9 cellular contexts compared by ENCODE assay signal in genomic region chr16:14302031-14302398, GRCh38.
DNase-seq lines count a peak whose midpoint lies in the region; ATAC-seq and TF ChIP-seq lines count a peak whose summit lies in the region.
"Had no signal": no experiment of that assay in that cellular context is flagged by ENCODE, and none has a peak within 500 bp of the region (broad histone marks: within the 10 kb centered on the region; RNA-seq: fewer than 3 reads in every experiment).

No MANE protein-coding gene starts in this region.

- peak overlapping the region; percentile 88 for H2AFZ ChIP-seq in IMR-90 (replicated peaks; ENCODE audit: low read length, poor library complexity)

- H3K36me3 Mint-ChIP-seq in nephron progenitor cell (ENCODE audit: low read depth): no peaks in the 10 kb centered on the region

- H3K23ac ChIP-seq in IMR-90 (ENCODE audit: low read depth, low read length): no peak overlapping the region

- H2AK9ac ChIP-seq in IMR-90 (replicated peaks; ENCODE audit: low read depth, low read length, poor library complexity): peak overlapping the region; percentile 76

- peaks cover 34% of the 10 kb centered on the region for H4K20me1 ChIP-seq in IMR-90 (ENCODE audit: insufficient read depth, low read length)

- peak overlapping the region; percentile 77 for H2BK5ac ChIP-seq in IMR-90 (ENCODE audit: low read depth, low read length, poor library complexity, severe bottlenecking)

- no peak for TF ChIP-seq CTCF in IMR-90 (conservative IDR thresholded peaks at IDR 0.05; ENCODE audit: low read depth, low read length)
- no peak for TF ChIP-seq CTCF in WERI-Rb-1 (IDR thresholded peaks at IDR 0.05; ENCODE audit: low read depth, low read length)
- TF ChIP-seq CTCF in fibroblast of pulmonary artery (IDR thresholded peaks at IDR 0.05; ENCODE audit: low read length, missing control alignments): no peak
- TF ChIP-seq CTCF in nephron progenitor cell (IDR thresholded peaks at IDR 0.05): no peak

- in situ Hi-C loops in IMR-90 (cut with MboI; ENCODE audit: low sequenced_read_pairs): loop anchor here (10.0 kb wide), 1 partner anchor 93 kb away; no protein-coding TSS in a partner anchor

- H3K27me3 Mint-ChIP-seq in nephron progenitor cell (ENCODE audit: low read depth, poor library complexity): peaks cover 52% of the 10 kb centered on the region

- no peak overlapping the region for H4K5ac ChIP-seq in IMR-90 (ENCODE audit: low read depth, low read length)

- peak overlapping the region; percentile 85 for H3K4me3 Mint-ChIP-seq in nephron progenitor cell

- ATAC-seq in GM21528 (IDR thresholded peaks at IDR 0.05; ENCODE audit: low FRiP score, unreplicated experiment) (peak; percentile 52), IMR-90 (ENCODE audit: low read depth) (peak; percentile 86)

- H3K9ac ChIP-seq in IMR-90 (ENCODE audit: low read depth, low read length): peak overlapping the region; percentile 60

- H3K9me3 Mint-ChIP-seq in nephron progenitor cell: no peaks in the 10 kb centered on the region

- no peak overlapping the region for H2BK20ac ChIP-seq in IMR-90 (ENCODE audit: low read depth, low read length)

- H3K79me1 ChIP-seq in IMR-90 (ENCODE audit: low read depth in 1 of 2, low read length in 2 of 2): peaks cover 10 to 37% of the 10 kb centered on the region in 2 experiments

- H3K14ac ChIP-seq in IMR-90 (replicated peaks; ENCODE audit: low read depth, low read length): no peak overlapping the region

- CTCF ChIA-PET in IMR-90 (lab: Yijun Ruan, JAX): no interaction called here

- 0 out of 2 replicates have a peak overlapping the region, but pooled peaks have one; percentile 1 for H3K4me2 ChIP-seq in IMR-90 (ENCODE audit: low read depth, low read length)

- H3K4ac ChIP-seq in IMR-90 (ENCODE audit: low read depth, low read length): no peak overlapping the region

- no peak for TF ChIP-seq POLR2A in IMR-90 (IDR thresholded peaks at IDR 0.05; ENCODE audit: low read depth, low read length)

- no TSS peak for BruUV-seq in IMR-90 (replicated peaks; lab: Mats Ljungman, UMichigan)

- dilution Hi-C loops in IMR-90 (cut with HindIII; ENCODE audit: low sequenced_read_pairs, unreplicated experiment): no loop called here

- POLR2A ChIA-PET in IMR-90 (lab: Charles Lee; ENCODE audit: unreplicated experiment): no interaction called here

- H4K8ac ChIP-seq in IMR-90 (ENCODE audit: low read depth in 2 of 2, low read length in 2 of 2): no peak overlapping the region; a peak in 1 of 4 replicates

- H3K27ac ChIP-seq in IMR-90 (ENCODE audit: insufficient read depth, low read length) (peak overlapping the region; percentile 53; the same call in 1 of the 2 replicates), WERI-Rb-1 (0 out of 2 replicates have a peak overlapping the region, but pooled peaks have one; percentile 20)
- H3K27ac ChIP-seq: neutrophil had no signal

- TF ChIP-seq RAD21 in IMR-90 (IDR thresholded peaks at IDR 0.05; ENCODE audit: low read length): no peak

- H3K18ac ChIP-seq in IMR-90 (ENCODE audit: low read depth, low read length): no peak overlapping the region

- no peak overlapping the region for H2BK15ac ChIP-seq in IMR-90 (ENCODE audit: low read depth, low read length)

- H3K56ac ChIP-seq in IMR-90 (ENCODE audit: extremely low read depth, insufficient read depth, low read length): no peak overlapping the region

- intact Hi-C loops in IMR-90 (cut with micrococcal nuclease): loop anchor here (2.0 kb wide), 2 partner anchors 63 to 299 kb away; no protein-coding TSS in a partner anchor

- H2AK5ac ChIP-seq in IMR-90 (ENCODE audit: low read depth, low read length): no peak overlapping the region

- peaks cover 4% of the 10 kb centered on the region; the same call in 1 of the 2 replicates for H3K9me1 ChIP-seq in IMR-90 (ENCODE audit: insufficient read depth, low read length)

- H4K91ac ChIP-seq in IMR-90 (ENCODE audit: insufficient read depth, low read depth, low read length): no peak overlapping the region

- H3K9me3 ChIP-seq in IMR-90 (ENCODE audit: control insufficient read depth, insufficient read depth, low read length) (no peaks in the 10 kb centered on the region), WERI-Rb-1 (ENCODE audit: severe bottlenecking) (no peaks in the 10 kb centered on the region)
- H3K9me3 ChIP-seq: neutrophil had no signal

- no peaks in the 10 kb centered on the region for H3K36me3 ChIP-seq in IMR-90 (ENCODE audit: control insufficient read depth, insufficient read depth, low read length)
- no peaks in the 10 kb centered on the region for H3K36me3 ChIP-seq in WERI-Rb-1
- H3K36me3 ChIP-seq: neutrophil had no signal

- H3K4me3 ChIP-seq in IMR-90 (ENCODE audit: insufficient read depth, low read depth, low read length): peak overlapping the region; percentile 95
- peak overlapping the region; percentile 68 for H3K4me3 ChIP-seq in WERI-Rb-1 (ENCODE audit: low read depth, low read length)
- H3K4me3 ChIP-seq in fibroblast of pulmonary artery (replicated peaks; ENCODE audit: low read depth, low read length): peak overlapping the region; percentile 86

- H3K4me1 Mint-ChIP-seq in nephron progenitor cell: peaks cover 50% of the 10 kb centered on the region

- no peak overlapping the region for H3K27ac Mint-ChIP-seq in nephron progenitor cell

- DNase-seq in NCI-H1694 treated with DMSO at 0.1 percent for 48 hours (lab: John Stamatoyannopoulos, UW) (peak; percentile 27), NCI-H1694 (lab: John Stamatoyannopoulos, UW) (no peak), IMR-90 (peak; percentile 60), WERI-Rb-1 (peak; percentile 57), fibroblast of pulmonary artery (ENCODE audit: low read depth) (peak; percentile 66), nephron progenitor cell (peak; percentile 61), DMS153 (lab: John Stamatoyannopoulos, UW) (no peak)

- H3K4me1 ChIP-seq in IMR-90 (ENCODE audit: control insufficient read depth, insufficient read depth, low read length): peaks cover 6% of the 10 kb centered on the region

- H3K27me3 ChIP-seq in IMR-90 (ENCODE audit: control insufficient read depth, insufficient read depth, low read length) (no peaks in the 10 kb centered on the region), WERI-Rb-1 (ENCODE audit: insufficient read depth, low read depth, severe bottlenecking) (no peaks in the 10 kb centered on the region)

- no peak overlapping the region for H2BK120ac ChIP-seq in IMR-90 (ENCODE audit: low read depth, low read length)

- no CpG with 5 or more reads among the region's 37 CpGs for WGBS in IMR-90 (ENCODE audit: extremely low coverage in 2 of 2, insufficient read length in 1 of 2), 2 experiments

TF ChIP-seq in IMR-90, 13 proteins besides CTCF, POLR2A, EP300 and RAD21:
- no peak for TF ChIP-seq BHLHE40 (IDR thresholded peaks at IDR 0.05; ENCODE audit: low read depth, low read length)
- TF ChIP-seq MAZ (IDR thresholded peaks at IDR 0.05; ENCODE audit: borderline replicate concordance, low read depth, low read length): peak; percentile 64; the same call in 1 of the 2 replicates
- TF ChIP-seq MAFK (IDR thresholded peaks at IDR 0.05; ENCODE audit: low read depth, low read length): no peak
- TF ChIP-seq CEBPB (IDR thresholded peaks at IDR 0.05; ENCODE audit: low read depth, low read length): no peak
- TF ChIP-seq, protein P1, sequence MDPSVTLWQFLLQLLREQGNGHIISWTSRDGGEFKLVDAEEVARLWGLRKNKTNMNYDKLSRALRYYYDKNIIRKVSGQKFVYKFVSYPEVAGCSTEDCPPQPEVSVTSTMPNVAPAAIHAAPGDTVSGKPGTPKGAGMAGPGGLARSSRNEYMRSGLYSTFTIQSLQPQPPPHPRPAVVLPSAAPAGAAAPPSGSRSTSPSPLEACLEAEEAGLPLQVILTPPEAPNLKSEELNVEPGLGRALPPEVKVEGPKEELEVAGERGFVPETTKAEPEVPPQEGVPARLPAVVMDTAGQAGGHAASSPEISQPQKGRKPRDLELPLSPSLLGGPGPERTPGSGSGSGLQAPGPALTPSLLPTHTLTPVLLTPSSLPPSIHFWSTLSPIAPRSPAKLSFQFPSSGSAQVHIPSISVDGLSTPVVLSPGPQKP (IDR thresholded peaks at IDR 0.05; ENCODE audit: borderline replicate concordance, low read depth, low read length): no peak
- TF ChIP-seq RCOR1 (IDR thresholded peaks at IDR 0.05; ENCODE audit: insufficient replicate concordance, low read length): no peak
- no peak for TF ChIP-seq NFE2L2 (IDR thresholded peaks at IDR 0.05; ENCODE audit: low read depth, low read length)

Comparison
In these comparisons a context has a peak if more than half of its experiments do, and no peak if none do; other contexts are left out.
1. DNase-seq: peak in NCI-H1694 treated with DMSO at 0.1 percent for 48 hours (single experiment), IMR-90 (single experiment), WERI-Rb-1 (single experiment), fibroblast of pulmonary artery (single experiment) and nephron progenitor cell (single experiment); none in NCI-H1694 (single experiment) and DMS153 (single experiment).
2. Peak in every context shown above with its lines, with median percentiles within 50 percentile points of each other: H3K4me3 ChIP-seq.